In the genomic region with DNA sequence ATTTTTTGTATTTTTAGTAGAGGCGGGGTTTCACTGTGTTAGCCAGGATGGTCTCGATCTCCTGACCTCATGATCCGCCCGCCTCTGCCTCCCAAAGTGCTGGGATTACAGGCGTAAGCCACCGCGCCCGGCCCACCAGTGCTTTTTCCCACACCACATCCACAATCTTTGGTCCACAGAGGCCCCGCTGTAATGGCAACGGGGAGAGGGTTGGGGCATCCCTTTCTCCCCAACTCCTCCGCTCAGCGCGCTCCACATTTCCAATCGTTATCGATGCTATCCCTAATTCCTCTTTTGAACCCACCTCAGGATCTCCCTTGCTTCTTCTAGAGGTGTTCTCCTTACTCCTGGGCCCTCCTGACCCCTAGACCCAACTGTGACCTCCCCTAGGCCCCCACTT, we compare ENCODE assay signal across 18 cellular contexts. TPM values are rescaled to one million over a fixed set of nuclear protein-coding genes. Genes with fewer than 3 reads are reported as not detected.
DNase-seq lines count a peak whose midpoint lies in the region; TF ChIP-seq lines count a peak whose summit lies in the region.
"Not testable (repeated sequence)": the region's sequence is repeated elsewhere in the genome, so short reads cannot be mapped to it uniquely, and the experiment has no call there.
"Had no signal": no experiment of that assay in that cellular context is flagged by ENCODE, and none has a peak within 500 bp of the region (broad histone marks: within the 10 kb centered on the region; RNA-seq: fewer than 3 reads in every experiment).

No MANE protein-coding gene starts in this region.

- peak overlapping the region; percentile 83 for H3K27ac Mint-ChIP-seq in dendritic cell treated with granulocyte-macrophage colony-stimulating factor and Interleukin-4, amounts not matched to agents 40 ng/mL and 50 ng/mL, for 4 days
- H3K27ac Mint-ChIP-seq in neural progenitor cell, result peak overlapping the region; percentile 93

- not testable (repeated sequence) for H3K9me3 ChIP-seq in iPS-20b (ENCODE audit: insufficient read depth, low read depth, low read length); neural progenitor cell (ENCODE audit: low read depth); testis

- not testable (repeated sequence) for H2AFZ ChIP-seq in neural progenitor cell (replicated peaks)

- TF ChIP-seq CTCF in C4-2B (conservative IDR thresholded peaks at IDR 0.05); VCaP (conservative IDR thresholded peaks at IDR 0.05); neural progenitor cell (IDR thresholded peaks at IDR 0.05); testis (IDR thresholded peaks at IDR 0.05): not testable (repeated sequence)

- not testable (repeated sequence) for DNase-seq in neural progenitor cell (ENCODE audit: low spot score); testis

- H3K4me1 Mint-ChIP-seq in dendritic cell treated with granulocyte-macrophage colony-stimulating factor and Interleukin-4, amounts not matched to agents 40 ng/mL and 50 ng/mL, for 4 days (ENCODE audit: low read depth), result peaks cover 58% of the 10 kb centered on the region
- peaks cover 19% of the 10 kb centered on the region for H3K4me1 Mint-ChIP-seq in neural progenitor cell

- peak overlapping the region; percentile 41 for H3K4me3 Mint-ChIP-seq in dendritic cell treated with granulocyte-macrophage colony-stimulating factor and Interleukin-4, amounts not matched to agents 40 ng/mL and 50 ng/mL, for 4 days
- peak overlapping the region; percentile 33 for H3K4me3 Mint-ChIP-seq in neural progenitor cell

- not testable (repeated sequence) for H3K4me1 ChIP-seq in iPS-20b (ENCODE audit: insufficient read depth, low read length); neural progenitor cell
- H3K4me1 ChIP-seq in testis, result peaks cover 15% of the 10 kb centered on the region

- H3K27ac ChIP-seq in C4-2B (peak overlapping the region; percentile 76), VCaP (peak overlapping the region; percentile 75)
- not testable (repeated sequence) for H3K27ac ChIP-seq in iPS-20b (ENCODE audit: low read length); neural progenitor cell; testis

- H3K36me3 Mint-ChIP-seq in dendritic cell treated with granulocyte-macrophage colony-stimulating factor and Interleukin-4, amounts not matched to agents 40 ng/mL and 50 ng/mL, for 4 days (ENCODE audit: low read depth); neural progenitor cell: not testable (repeated sequence)

- H3K9ac ChIP-seq in iPS-20b (ENCODE audit: low read depth, low read length); neural progenitor cell: not testable (repeated sequence)

- H3F3A ChIP-seq in neural progenitor cell (ENCODE audit: low read depth), result peaks cover 14% of the 10 kb centered on the region

- peak overlapping the region; percentile 48 for H3K4me2 ChIP-seq in neural progenitor cell

- peaks cover 18% of the 10 kb centered on the region for H3K27me3 Mint-ChIP-seq in dendritic cell treated with granulocyte-macrophage colony-stimulating factor and Interleukin-4, amounts not matched to agents 40 ng/mL and 50 ng/mL, for 4 days
- H3K27me3 Mint-ChIP-seq in neural progenitor cell (ENCODE audit: insufficient read depth, low read depth), result peaks cover 14% of the 10 kb centered on the region

- intact Hi-C loops in dendritic cell treated with granulocyte-macrophage colony-stimulating factor and Interleukin-4, amounts not matched to agents 40 ng/mL and 50 ng/mL, for 4 days (cut with micrococcal nuclease), result loop anchor here (2.0 to 10.0 kb wide), 2 partner anchors 23 to 735 kb away; no protein-coding TSS in a partner anchor
- intact Hi-C loops in testis (cut with DNase I; ENCODE audit: low total_unique reads), result not testable (repeated sequence)

- H3K36me3 ChIP-seq in iPS-20b (ENCODE audit: insufficient read depth, low read depth, low read length); neural progenitor cell; testis (ENCODE audit: low read depth, missing control alignments): not testable (repeated sequence)

- H3K79me2 ChIP-seq in neural progenitor cell (ENCODE audit: low read depth), result not testable (repeated sequence)

- H3K4me3 ChIP-seq in iPS-20b (ENCODE audit: low read length) (peak overlapping the region; percentile 38; the same call in 1 of the 2 replicates), testis (peak overlapping the region; percentile 24 to 38)
- H3K4me3 ChIP-seq in neural progenitor cell, result not testable (repeated sequence)

- not testable (repeated sequence) for TF ChIP-seq POLR2A in testis (IDR thresholded peaks at IDR 0.05)

- WGBS in testis, 2 donors, result 57 to 60% methylated on average over 11 to 15 of the region's 15 CpGs

- peaks cover 18% of the 10 kb centered on the region for H3K27me3 ChIP-seq in iPS-20b (ENCODE audit: insufficient read depth, low read length)
- peaks cover 18% of the 10 kb centered on the region for H3K27me3 ChIP-seq in neural progenitor cell
- H3K27me3 ChIP-seq in testis, result not testable (repeated sequence)

- not testable (repeated sequence) for H3K9me3 Mint-ChIP-seq in dendritic cell treated with granulocyte-macrophage colony-stimulating factor and Interleukin-4, amounts not matched to agents 40 ng/mL and 50 ng/mL, for 4 days; neural progenitor cell

- H4K20me1 ChIP-seq in neural progenitor cell (ENCODE audit: low read depth), result not testable (repeated sequence)

RNA-seq across cellular contexts. Expression of gene CFAP45, which starts 0.3 kb away (rescaled TPM):
- not detected in 2 replicates for total RNA-seq in neural progenitor cell (ENCODE audit: low replicate concordance)
- total RNA-seq in testis, result 10 to 100 TPM; 13.0 to 30.4 TPM
- polyA plus RNA-seq in testis (ENCODE audit: insufficient read depth, low read depth, low replicate concordance), result 59.6 TPM
- total RNA-seq: HepG2 had no signal
- polyA plus RNA-seq: HepG2 had no signal

RNA-seq across cellular contexts. Expression of gene TAGLN2, which starts 25.7 kb away (rescaled TPM):
- total RNA-seq in neural progenitor cell (ENCODE audit: low replicate concordance), result 3.9 and 12.1 TPM in 2 replicates
- 100 to 1,000 TPM; 204 to 389 TPM for total RNA-seq in testis
- 305 TPM for polyA plus RNA-seq in testis (ENCODE audit: insufficient read depth, low read depth, low replicate concordance)

RNA-seq across cellular contexts. Expression of gene VSIG8, which starts 37.2 kb away (rescaled TPM):
- not detected in 2 replicates for total RNA-seq in neural progenitor cell (ENCODE audit: low replicate concordance)
- under 1 TPM; 0.43 to 0.55 TPM for total RNA-seq in testis
- polyA plus RNA-seq in testis (ENCODE audit: insufficient read depth, low read depth, low replicate concordance), result not detected
- total RNA-seq: A673; activated B cell treated with CpG ODN at 0.5 μM for 24 hours; activated CD4-positive, alpha-beta memory T cell treated with anti-CD3 and anti-CD28 coated beads, Interleukin-2, amount 10 ng/mL, durations not matched to agents 7 days and 5 days; fibroblast of villous mesenchyme; HepG2; kidney epithelial cell; M059J; RPMI7951; ureter had no signal
- polyA plus RNA-seq: HepG2, SK-N-SH had no signal

RNA-seq across cellular contexts. Expression of gene IGSF9, which starts 45.8 kb away (rescaled TPM):
- total RNA-seq in neural progenitor cell (ENCODE audit: low replicate concordance), result 3.3 and 9.1 TPM in 2 replicates
- total RNA-seq in testis, result 10 to 100 TPM in 1 of 2 donors, 1 to 10 TPM in 1; 4.8 to 10.2 TPM
- 7.9 TPM for polyA plus RNA-seq in testis (ENCODE audit: insufficient read depth, low read depth, low replicate concordance)
- total RNA-seq: activated B cell treated with CpG ODN at 0.5 μM for 24 hours; activated CD4-positive, alpha-beta memory T cell treated with anti-CD3 and anti-CD28 coated beads, Interleukin-2, amount 10 ng/mL, durations not matched to agents 7 days and 5 days; fibroblast of villous mesenchyme; HepG2; RPMI7951 had no signal

RNA-seq across cellular contexts. Expression of gene SLAMF9, which starts 54.4 kb away (rescaled TPM):
- total RNA-seq in neural progenitor cell (ENCODE audit: low replicate concordance) (not detected in 2 replicates), testis (1 to 10 TPM in 1 of 2 donors, not detected in 1; 2.0 TPM)
- 0.74 TPM for polyA plus RNA-seq in testis (ENCODE audit: insufficient read depth, low read depth, low replicate concordance)
- total RNA-seq: A673; activated B cell treated with CpG ODN at 0.5 μM for 24 hours; activated CD4-positive, alpha-beta memory T cell treated with anti-CD3 and anti-CD28 coated beads, Interleukin-2, amount 10 ng/mL, durations not matched to agents 7 days and 5 days; cerebellum; fibroblast of villous mesenchyme; HepG2; kidney epithelial cell; M059J; right cardiac atrium; ureter had no signal
- polyA plus RNA-seq: right cardiac atrium had no signal

Comparison
In these comparisons a context has a peak if more than half of its experiments do, and no peak if none do; other contexts are left out.
1. RNA of gene CFAP45, which starts 0.3 kb away (total RNA-seq): 13.0 to 30.4 TPM in testis; not detected in neural progenitor cell; every median in the first group is over 10 times any median in the second.
2. RNA of gene TAGLN2, which starts 25.7 kb away (total RNA-seq): 204 to 389 TPM in testis; 3.9 to 12.1 TPM in neural progenitor cell; every median in the first group is over 10 times any median in the second.